ENCODE assay signal across 30 cellular contexts in genomic region chr9:136147890-136148714, GRCh38. TPM values are rescaled to one million over a fixed set of nuclear protein-coding genes. Genes with fewer than 3 reads are reported as not detected.
DNase-seq lines count a peak whose midpoint lies in the region; ATAC-seq, FAIRE-seq and TF ChIP-seq lines count a peak whose summit lies in the region.
"Had no signal": no experiment of that assay in that cellular context is flagged by ENCODE, and none has a peak within 500 bp of the region (broad histone marks: within the 10 kb centered on the region; RNA-seq: fewer than 3 reads in every experiment).

No MANE protein-coding gene starts in this region.

- in situ Hi-C loops in K562 (cut with MboI) = no loop called here

- H3K9me3 ChIP-seq in K562 (replicated peaks; ENCODE audit: control insufficient read depth, insufficient read depth, low read depth, low read length) = no peaks in the 10 kb centered on the region
- H3K9me3 ChIP-seq: heart left ventricle, neutrophil, psoas muscle, stomach, upper lobe of left lung had no signal

- intact Hi-C loops in K562 (cut with micrococcal nuclease) = no loop called here

- H3K4me2 ChIP-seq in K562 (ENCODE audit: insufficient read depth, low read length) = no peak overlapping the region

- no peak for TF ChIP-seq RAD21 in K562 (CRISPR knock-in tag; conservative IDR thresholded peaks at IDR 0.05 in 1 of 2, IDR thresholded peaks at IDR 0.05 in 1 of 2)

- ATAC-seq in K562 (no peak), HG02759 (IDR thresholded peaks at IDR 0.05; ENCODE audit: unreplicated experiment) (no peak)
- ATAC-seq: activated CD8-positive, alpha-beta T cell treated with anti-CD3 and anti-CD28 coated beads, Interleukin-2, amount 10 ng/mL, durations not matched to agents 7 days and 5 days; heart left ventricle; left lobe of liver; psoas muscle had no signal

- DNase-seq in DMS53 (lab: John Stamatoyannopoulos, UW) (peak; percentile 58), DMS53 treated with DMSO at 0.1 percent for 48 hours (lab: John Stamatoyannopoulos, UW; ENCODE audit: unreplicated experiment) (no peak), NCI-H2171 (lab: John Stamatoyannopoulos, UW) (peak; percentile 92), K562 (ENCODE audit: extremely low read depth in 1 of 4, low spot score in 3 of 4) (peak in 2 of 4 experiments; percentile 32 to 38), retinal pigment epithelial cell (ENCODE audit: low read depth) (no peak), HuH-7 (ENCODE audit: low spot score) (no peak), 8988T (no peak)
- DNase-seq: activated CD4-positive, CD25-positive, alpha-beta regulatory T cell treated with anti-CD3 and anti-CD28 coated beads, Interleukin-2, amount 50 U/mL, for 72 hours; activated CD8-positive, alpha-beta T cell treated with anti-CD3 and anti-CD28 coated beads, Interleukin-2, amount 10 ng/mL, durations not matched to agents 7 days and 5 days; activated naive CD4-positive, alpha-beta T cell treated with anti-CD3 and anti-CD28 coated beads for 36 hours; activated T-cell treated with anti-CD3 and anti-CD28 coated beads, Interleukin-2, amount 50 U/mL, for 48 hours; amygdala; Calu3; caudate nucleus; dermis blood vessel endothelial cell; GOT3; NCI-H1417; NK-92 treated with Interleukin-12 subunit alpha and Interleukin-12 subunit beta, amount 100 ng/mL, for 24 hours; psoas muscle; stimulated activated CD4-positive, alpha-beta T cell treated with anti-CD3 and anti-CD28 coated beads, Interleukin-12 subunit alpha, Interleukin-12 subunit beta, amount 100 ng/mL, for 4 hours; stomach had no signal

- TF ChIP-seq POLR2A in K562 (conservative IDR thresholded peaks at IDR 0.05) = no peak

- POLR2A ChIA-PET in K562 (lab: Yijun Ruan, JAX) = interaction anchor here (0.6 to 0.7 kb wide), 2 partner anchors 17 to 868 kb away, joined by 4 read pairs; no protein-coding TSS in a partner anchor

- WGBS in K562 (ENCODE audit: insufficient coverage, low coverage, missing lambda C conversion rate) = 5% methylated on average over 26 of the region's 35 CpGs

- no peak overlapping the region for H3K27ac ChIP-seq in K562 (ENCODE audit: extremely low read depth, low read depth, low read length)
- H3K27ac ChIP-seq: heart left ventricle, neutrophil, psoas muscle, stomach, upper lobe of left lung had no signal

- TF ChIP-seq EP300 in K562 (IDR thresholded peaks at IDR 0.05; ENCODE audit: low read length) = no peak

- H3K4me3 ChIP-seq in K562 = no peak overlapping the region
- H3K4me3 ChIP-seq in retinal pigment epithelial cell (ENCODE audit: low read length) = peak overlapping the region; percentile 6
- H3K4me3 ChIP-seq: heart left ventricle, psoas muscle, stomach, upper lobe of left lung had no signal

- H2AFZ ChIP-seq in K562 (ENCODE audit: low read depth, low read length) = no peak overlapping the region

- H3K27me3 ChIP-seq in K562 (ENCODE audit: control insufficient read depth in 2 of 2, insufficient read depth in 2 of 2, low read length in 2 of 2) = peaks cover 24 to 51% of the 10 kb centered on the region in 2 experiments; a peak in 4 of 5 replicates

- TF ChIP-seq CTCF in K562 (IDR thresholded peaks at IDR 0.05 in 2 of 3, conservative IDR thresholded peaks at IDR 0.05 in 1 of 3; ENCODE audit: insufficient read depth in 2 of 3, low read depth in 1 of 3, low read length in 3 of 3) (no peak), retinal pigment epithelial cell (conservative IDR thresholded peaks at IDR 0.05; ENCODE audit: low read depth, low read length) (no peak)

- peak overlapping the region in 1 of 2 experiments; percentile 1; a peak in 2 of 4 replicates for H3K9ac ChIP-seq in K562 (ENCODE audit: insufficient read depth in 1 of 2, low read depth in 2 of 2, low read length in 2 of 2)

- no peaks in the 10 kb centered on the region for H3K36me3 ChIP-seq in K562 (ENCODE audit: control insufficient read depth, insufficient read depth, low read length)
- H3K36me3 ChIP-seq: heart left ventricle, neutrophil, stomach, upper lobe of left lung had no signal

- no peak for FAIRE-seq in K562 (lab: Jason Lieb, UNC)
- FAIRE-seq: endothelial cell of umbilical vein had no signal

- H3K79me2 ChIP-seq in K562 (ENCODE audit: control insufficient read depth, insufficient read depth, low read length) = no peaks in the 10 kb centered on the region

- BruUV-seq in K562 (replicated peaks; lab: Mats Ljungman, UMichigan) = no TSS peak

- H4K20me1 ChIP-seq in K562 (replicated peaks; ENCODE audit: control insufficient read depth, insufficient read depth, low read length) = peaks cover 8% of the 10 kb centered on the region

- peaks cover 2% of the 10 kb centered on the region for H3K9me1 ChIP-seq in K562 (ENCODE audit: control insufficient read depth, insufficient read depth, low read length)

- H3K4me1 ChIP-seq in K562 (replicated peaks in 1 of 2; ENCODE audit: control insufficient read depth in 2 of 2, insufficient read depth in 2 of 2, low read length in 2 of 2) = peaks cover 0 to 55% of the 10 kb centered on the region in 2 experiments; a peak in 2 of 5 replicates
- H3K4me1 ChIP-seq: heart left ventricle, psoas muscle, upper lobe of left lung had no signal

- CTCF ChIA-PET in K562 (lab: Yijun Ruan, JAX; ENCODE audit: low intra/inter-chr PET ratio) = interaction anchor here (0.6 kb wide), 1 partner anchor 64 kb away, joined by 3 read pairs; no protein-coding TSS in a partner anchor

TF ChIP-seq in K562, 482 proteins besides CTCF, POLR2A, EP300 and RAD21 (continues in another document):
- peak in 1 of 2 experiments; percentile 53; a peak in 2 of 4 replicates for TF ChIP-seq KDM1A (IDR thresholded peaks at IDR 0.05)
- no peak for TF ChIP-seq KAT8 (IDR thresholded peaks at IDR 0.05; ENCODE audit: low read depth)
- no peak for TF ChIP-seq NR2F6 (CRISPR knock-in tag; IDR thresholded peaks at IDR 0.05)
- 0 out of 2 replicates have a peak, but pooled peaks have one; percentile 23 for TF ChIP-seq BCOR (IDR thresholded peaks at IDR 0.05)
- no peak for TF ChIP-seq PHTF2 (CRISPR knock-in tag; IDR thresholded peaks at IDR 0.05)

RNA-seq across cellular contexts. Expression of gene TMEM250, which starts 29.4 kb away (rescaled TPM):
- total RNA-seq in K562 (2011; cell fraction: chromatin; rRNA removed; ENCODE audit: low replicate concordance) = 9.3 and 37.6 TPM in 2 replicates
- total RNA-seq in K562 (2011; cell fraction: nucleolus; rRNA removed) = 42.5 and 42.8 TPM in 2 replicates
- 19.5 and 20.3 TPM in 2 replicates for total RNA-seq in K562 (2011; cell fraction: nucleoplasm; rRNA removed)
- total RNA-seq in K562 (2014; rRNA removed) (44.6 and 51.3 TPM in 2 replicates), K562 (2014; rRNA removed; fragmentation: Illumina TruSeq; extraction: Trizol) (6.2 and 6.7 TPM in 2 replicates), K562 (2015; rRNA removed; fragmentation: Illumina TruSeq; extraction: Trizol) (21.6 and 23.3 TPM in 2 replicates), K562 (2021) (40.6 and 43.1 TPM in 2 replicates)
- polyA plus RNA-seq in K562 (2011; rRNA removed) (11.5 and 12.2 TPM in 2 replicates), K562 (2014; fragmentation: Illumina TruSeq; extraction: Trizol) (9.8 and 16.8 TPM in 2 replicates), K562 (2014; fragmentation: Nextera tagmentation; extraction: Ambion mirVana) (under 1 TPM; 0.32 to 0.64 TPM), K562 (2014; rRNA removed) (25.1 and 28.0 TPM in 2 replicates)
- polyA plus RNA-seq in K562 (2011; cell fraction: cytosol; rRNA removed) = 15.5 and 50.0 TPM in 2 replicates
- polyA plus RNA-seq in K562 (2011; cell fraction: nucleus; rRNA removed) = 27.4 and 47.1 TPM in 2 replicates
- 27.5 and 33.5 TPM in 2 replicates for polyA plus RNA-seq in K562 (2012)
- polyA minus RNA-seq in K562 (2011; rRNA and poly(A)+ RNA removed) = 4.9 and 9.2 TPM in 2 replicates
- 18.4 and 21.8 TPM in 2 replicates for polyA minus RNA-seq in K562 (2011; cell fraction: cytosol; rRNA and poly(A)+ RNA removed)
- polyA minus RNA-seq in K562 (2011; cell fraction: nucleus; rRNA and poly(A)+ RNA removed) = 18.7 and 25.0 TPM in 2 replicates

RNA-seq across cellular contexts. Expression of gene NACC2, which starts 53.0 kb away (rescaled TPM):
- total RNA-seq in K562 (2011; cell fraction: chromatin; rRNA removed; ENCODE audit: low replicate concordance) = 15.2 and 27.2 TPM in 2 replicates
- total RNA-seq in K562 (2011; cell fraction: nucleolus; rRNA removed) = 17.0 and 18.7 TPM in 2 replicates
- 10.7 and 13.6 TPM in 2 replicates for total RNA-seq in K562 (2011; cell fraction: nucleoplasm; rRNA removed)
- total RNA-seq in K562 (2014; rRNA removed) (16.6 and 21.1 TPM in 2 replicates), K562 (2014; rRNA removed; fragmentation: Illumina TruSeq; extraction: Trizol) (4.4 and 4.8 TPM in 2 replicates), K562 (2015; rRNA removed; fragmentation: Illumina TruSeq; extraction: Trizol) (9.9 and 10.1 TPM in 2 replicates), K562 (2021) (22.2 and 25.1 TPM in 2 replicates)
- polyA plus RNA-seq in K562 (2011; rRNA removed) (5.6 TPM in 2 replicates), K562 (2014; fragmentation: Illumina TruSeq; extraction: Trizol) (5.2 and 8.0 TPM in 2 replicates), K562 (2014; fragmentation: Nextera tagmentation; extraction: Ambion mirVana) (under 1 TPM; 0.70 to 0.73 TPM), K562 (2014; rRNA removed) (11.7 and 12.5 TPM in 2 replicates)
- 7.2 and 16.2 TPM in 2 replicates for polyA plus RNA-seq in K562 (2011; cell fraction: cytosol; rRNA removed)
- 14.6 and 26.1 TPM in 2 replicates for polyA plus RNA-seq in K562 (2011; cell fraction: nucleus; rRNA removed)
- polyA plus RNA-seq in K562 (2012) = 9.1 and 10.5 TPM in 2 replicates
- polyA minus RNA-seq in K562 (2011; rRNA and poly(A)+ RNA removed) = 5.4 and 11.8 TPM in 2 replicates
- polyA minus RNA-seq in K562 (2011; cell fraction: cytosol; rRNA and poly(A)+ RNA removed) = 12.6 and 13.9 TPM in 2 replicates
- 5.9 and 6.5 TPM in 2 replicates for polyA minus RNA-seq in K562 (2011; cell fraction: nucleus; rRNA and poly(A)+ RNA removed)

RNA-seq across cellular contexts. Expression of gene LHX3, which starts 56.8 kb away (rescaled TPM):
- 0.09 TPM in 1 of 2 replicates, not detected in the other for total RNA-seq in K562 (2011; cell fraction: chromatin; rRNA removed; ENCODE audit: low replicate concordance)
- total RNA-seq in K562 (2011; cell fraction: nucleolus; rRNA removed) = not detected in 2 replicates
- total RNA-seq in K562 (2011; cell fraction: nucleoplasm; rRNA removed) = not detected in 2 replicates
- total RNA-seq in K562 (2014; rRNA removed) (not detected in 2 replicates), K562 (2014; rRNA removed; fragmentation: Illumina TruSeq; extraction: Trizol) (not detected in 2 replicates), K562 (2015; rRNA removed; fragmentation: Illumina TruSeq; extraction: Trizol) (not detected in 2 replicates), K562 (2021) (0.09 TPM in 1 of 2 replicates, not detected in the other)
- polyA plus RNA-seq in K562 (2011; rRNA removed) (not detected in 2 replicates), K562 (2014; fragmentation: Illumina TruSeq; extraction: Trizol) (not detected in 2 replicates), K562 (2014; fragmentation: Nextera tagmentation; extraction: Ambion mirVana) (not detected), K562 (2014; rRNA removed) (not detected in 2 replicates)
- not detected in 2 replicates for polyA plus RNA-seq in K562 (2011; cell fraction: cytosol; rRNA removed)
- polyA plus RNA-seq in K562 (2011; cell fraction: nucleus; rRNA removed) = 0.04 TPM in 1 of 2 replicates, not detected in the other
- 0.91 TPM in 1 of 2 replicates, not detected in the other for polyA plus RNA-seq in K562 (2012)
- not detected in 2 replicates for polyA minus RNA-seq in K562 (2011; rRNA and poly(A)+ RNA removed)
- polyA minus RNA-seq in K562 (2011; cell fraction: cytosol; rRNA and poly(A)+ RNA removed) = not detected in 2 replicates
- polyA minus RNA-seq in K562 (2011; cell fraction: nucleus; rRNA and poly(A)+ RNA removed) = not detected in 2 replicates
- total RNA-seq: A172; activated naive CD4-positive, alpha-beta T cell treated with anti-CD3 and anti-CD28 coated beads for 36 hours; Calu3; dermis blood vessel endothelial cell; endothelial cell of umbilical vein; heart left ventricle; HT1080; left lobe of liver; psoas muscle; RPMI7951; stomach had no signal
- polyA plus RNA-seq: endothelial cell of umbilical vein, heart left ventricle, psoas muscle, stomach had no signal

Comparison
In these comparisons a context has a peak if more than half of its experiments do, and no peak if none do; other contexts are left out.
1. DNase-seq: peak in DMS53 (single experiment) and NCI-H2171 (single experiment); none in DMS53 treated with DMSO at 0.1 percent for 48 hours (single experiment), retinal pigment epithelial cell (single experiment), HuH-7 (single experiment) and 8988T (single experiment).